8 cellular contexts compared by ENCODE assay signal in the genomic region with DNA sequence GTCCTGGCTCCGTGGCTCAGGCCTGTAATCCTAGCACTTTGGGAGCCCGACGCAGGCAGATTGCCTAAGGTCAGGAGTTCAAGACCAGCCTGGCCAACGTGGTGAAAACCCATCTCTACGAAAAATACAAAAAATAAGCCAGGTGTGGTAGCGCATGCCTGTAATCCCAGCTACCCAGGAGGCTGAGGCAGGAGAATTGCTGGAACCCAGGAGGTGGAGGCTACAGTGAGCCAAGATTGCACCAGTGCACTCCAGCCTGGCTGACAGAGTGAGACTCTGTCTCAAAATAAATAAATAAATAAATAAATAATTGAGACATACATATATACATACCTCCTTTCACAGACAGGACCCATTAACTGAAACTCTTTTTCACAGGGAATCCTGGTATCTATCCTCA. TPM values are rescaled to one million over a fixed set of nuclear protein-coding genes. Genes with fewer than 3 reads are reported as not detected.
DNase-seq lines count a peak whose midpoint lies in the region; ATAC-seq and TF ChIP-seq lines count a peak whose summit lies in the region.
"Not testable (repeated sequence)": the region's sequence is repeated elsewhere in the genome, so short reads cannot be mapped to it uniquely, and the experiment has no call there.

No MANE protein-coding gene starts in this region.

- H3K9ac ChIP-seq in mesenchymal stem cell (ENCODE audit: low read length), result peak overlapping the region; percentile 99

- H3K36me3 ChIP-seq in CD8-positive, alpha-beta memory T cell (ENCODE audit: insufficient read depth, low read length), result peaks cover 17% of the 10 kb centered on the region
- not testable (repeated sequence) for H3K36me3 ChIP-seq in brain microvascular endothelial cell (replicated peaks)
- H3K36me3 ChIP-seq in mesenchymal stem cell (ENCODE audit: control insufficient read depth in 1 of 2, insufficient read depth in 2 of 2, low read depth in 1 of 2, low read length in 2 of 2) (peaks cover 8 to 30% of the 10 kb centered on the region in 2 experiments), psoas muscle (ENCODE audit: insufficient read depth in 1 of 2, low read depth in 1 of 2) (peaks cover 0 to 45% of the 10 kb centered on the region in 2 donors)

- peaks cover 4 to 36% (median 8%) of the 10 kb centered on the region in 3 donors for H3K36me3 Mint-ChIP-seq in CD8-positive, alpha-beta memory T cell
- H3K36me3 Mint-ChIP-seq in activated CD8-positive, alpha-beta T cell treated with anti-CD3 and anti-CD28 coated beads for 36 hours (ENCODE audit: low read depth), result peaks cover 13% of the 10 kb centered on the region
- H3K36me3 Mint-ChIP-seq in type B pancreatic cell, result not testable (repeated sequence)

- not testable (repeated sequence) for H2AK5ac ChIP-seq in mesenchymal stem cell (ENCODE audit: low read length, severe bottlenecking)

- H3K27me3 ChIP-seq in CD8-positive, alpha-beta memory T cell (ENCODE audit: insufficient read depth, low read length, poor library complexity, severe bottlenecking); brain microvascular endothelial cell (replicated peaks); mesenchymal stem cell (ENCODE audit: control insufficient read depth in 1 of 2, insufficient read depth in 1 of 2, low read length in 2 of 2); psoas muscle (ENCODE audit: insufficient read depth in 3 of 3, low read length in 2 of 3): not testable (repeated sequence)

- POLR2A ChIA-PET in CD8-positive, alpha-beta memory T cell (lab: Charles Lee), result not testable (repeated sequence)
- POLR2A ChIA-PET in activated CD8-positive, alpha-beta T cell treated with anti-CD3 and anti-CD28 coated beads for 36 hours (lab: Charles Lee), result interaction anchor here (1.1 kb wide), 1 partner anchor 73 kb away, joined by 3 read pairs; no protein-coding TSS in a partner anchor

- not testable (repeated sequence) for H3K27ac ChIP-seq in CD8-positive, alpha-beta memory T cell (ENCODE audit: low read depth, low read length)
- H3K27ac ChIP-seq in brain microvascular endothelial cell (peak overlapping the region; percentile 90), mesenchymal stem cell (ENCODE audit: low read length, poor library complexity, severe bottlenecking) (peak overlapping the region; percentile 89), psoas muscle (peak overlapping the region; percentile 97)

- H3K9me3 ChIP-seq in CD8-positive, alpha-beta memory T cell (ENCODE audit: low read length); mesenchymal stem cell (ENCODE audit: control insufficient read depth, low read length); psoas muscle: not testable (repeated sequence)

- H3K4ac ChIP-seq in mesenchymal stem cell (ENCODE audit: low read depth in 1 of 2, low read length in 2 of 2), result not testable (repeated sequence)

- DNase-seq in CD8-positive, alpha-beta memory T cell; NB4 (ENCODE audit: low read depth); activated CD8-positive, alpha-beta T cell treated with anti-CD3 and anti-CD28 coated beads for 36 hours; brain microvascular endothelial cell; fibroblast of mammary gland (ENCODE audit: low read depth); mesenchymal stem cell; psoas muscle; type B pancreatic cell (ENCODE audit: extremely low spot score, unreplicated experiment): not testable (repeated sequence)

- not testable (repeated sequence) for H3K14ac ChIP-seq in mesenchymal stem cell (ENCODE audit: low read length in 2 of 2)

- peaks cover 26% of the 10 kb centered on the region for H3K4me1 ChIP-seq in CD8-positive, alpha-beta memory T cell (ENCODE audit: insufficient read depth, low read length)
- H3K4me1 ChIP-seq in mesenchymal stem cell (ENCODE audit: control insufficient read depth, insufficient read depth, low read depth, low read length), result not testable (repeated sequence)
- peaks cover 23% of the 10 kb centered on the region for H3K4me1 ChIP-seq in psoas muscle

- H2BK5ac ChIP-seq in mesenchymal stem cell (ENCODE audit: low read depth, low read length, poor library complexity, severe bottlenecking), result not testable (repeated sequence)

- H2BK12ac ChIP-seq in mesenchymal stem cell (ENCODE audit: low read length in 2 of 2), result not testable (repeated sequence)

- H2BK120ac ChIP-seq in mesenchymal stem cell (ENCODE audit: low read depth, low read length), result not testable (repeated sequence)

- intact Hi-C loops in activated CD8-positive, alpha-beta T cell treated with anti-CD3 and anti-CD28 coated beads for 36 hours (cut with micrococcal nuclease), result not testable (repeated sequence)
- intact Hi-C loops in psoas muscle (cut with DNase I), result loop anchor here (5.0 kb wide), 1 partner anchor 76 kb away; the partner anchor contains the start of gene SPTSSA (in 2 of the 2)

- H3K79me1 ChIP-seq in mesenchymal stem cell (replicated peaks; ENCODE audit: low read length, poor library complexity, severe bottlenecking), result not testable (repeated sequence)

- not testable (repeated sequence) for H4K8ac ChIP-seq in mesenchymal stem cell (ENCODE audit: low read length)

- not testable (repeated sequence) for ATAC-seq in activated CD8-positive, alpha-beta T cell treated with anti-CD3 and anti-CD28 coated beads for 36 hours; psoas muscle

- TF ChIP-seq POLR2A in NB4 (IDR thresholded peaks at IDR 0.05; ENCODE audit: extremely low read depth, insufficient read length), result not testable (repeated sequence)

- H3K18ac ChIP-seq in mesenchymal stem cell (ENCODE audit: low read depth in 1 of 2, low read length in 2 of 2), result not testable (repeated sequence)

- not testable (repeated sequence) for H3K4me3 ChIP-seq in CD8-positive, alpha-beta memory T cell (ENCODE audit: low read length)
- peak overlapping the region; percentile 85 for H3K4me3 ChIP-seq in NB4 (ENCODE audit: low read depth, low read length)
- H3K4me3 ChIP-seq in brain microvascular endothelial cell (ENCODE audit: low read depth, low read length), result peak overlapping the region; percentile 98
- peak overlapping the region; percentile 96 for H3K4me3 ChIP-seq in fibroblast of mammary gland (ENCODE audit: control insufficient read depth, low read depth, low read length)
- H3K4me3 ChIP-seq in mesenchymal stem cell (ENCODE audit: insufficient read depth in 1 of 2, low read depth in 1 of 2, low read length in 2 of 2), result peak overlapping the region in 1 of 2 experiments; percentile 92
- peak overlapping the region; percentile 84 for H3K4me3 ChIP-seq in psoas muscle

- not testable (repeated sequence) for H3K27me3 Mint-ChIP-seq in CD8-positive, alpha-beta memory T cell; activated CD8-positive, alpha-beta T cell treated with anti-CD3 and anti-CD28 coated beads for 36 hours; type B pancreatic cell

- H3K9me3 Mint-ChIP-seq in CD8-positive, alpha-beta memory T cell; activated CD8-positive, alpha-beta T cell treated with anti-CD3 and anti-CD28 coated beads for 36 hours; type B pancreatic cell: not testable (repeated sequence)

- H4K91ac ChIP-seq in mesenchymal stem cell (ENCODE audit: low read length), result not testable (repeated sequence)

- peaks cover 35 to 51% (median 47%) of the 10 kb centered on the region in 3 donors for H3K4me1 Mint-ChIP-seq in CD8-positive, alpha-beta memory T cell
- peaks cover 38% of the 10 kb centered on the region for H3K4me1 Mint-ChIP-seq in activated CD8-positive, alpha-beta T cell treated with anti-CD3 and anti-CD28 coated beads for 36 hours (ENCODE audit: low read depth)
- not testable (repeated sequence) for H3K4me1 Mint-ChIP-seq in type B pancreatic cell (ENCODE audit: unreplicated experiment)

- 96% methylated on average over 6 of the region's 6 CpGs for WGBS in mesenchymal stem cell
- WGBS in psoas muscle, 3 donors, result 35 to 56% (median 50%) methylated on average over 6 of the region's 6 CpGs

- H3K4me3 Mint-ChIP-seq in CD8-positive, alpha-beta memory T cell, result peak overlapping the region; percentile 96 to 100 (median 99)
- H3K4me3 Mint-ChIP-seq in activated CD8-positive, alpha-beta T cell treated with anti-CD3 and anti-CD28 coated beads for 36 hours, result peak overlapping the region; percentile 93
- H3K4me3 Mint-ChIP-seq in type B pancreatic cell, result peak overlapping the region; percentile 100

- not testable (repeated sequence) for H3K23ac ChIP-seq in mesenchymal stem cell (ENCODE audit: low read length in 2 of 2)

- CTCF ChIA-PET in CD8-positive, alpha-beta memory T cell (lab: Charles Lee); activated CD8-positive, alpha-beta T cell treated with anti-CD3 and anti-CD28 coated beads for 36 hours (lab: Charles Lee): not testable (repeated sequence)

- TF ChIP-seq CTCF in NB4 (IDR thresholded peaks at IDR 0.05; ENCODE audit: low read depth, low read length); activated CD8-positive, alpha-beta T cell treated with anti-CD3 and anti-CD28 coated beads for 36 hours (IDR thresholded peaks at IDR 0.05); brain microvascular endothelial cell (IDR thresholded peaks at IDR 0.05; ENCODE audit: low read depth, low read length, missing control alignments); fibroblast of mammary gland (conservative IDR thresholded peaks at IDR 0.05; ENCODE audit: control insufficient read depth, insufficient read depth, low read depth, low read length); psoas muscle (IDR thresholded peaks at IDR 0.05); type B pancreatic cell (conservative IDR thresholded peaks at IDR 0.05): not testable (repeated sequence)

- peak overlapping the region; percentile 61 to 100 (median 89) for H3K27ac Mint-ChIP-seq in CD8-positive, alpha-beta memory T cell
- H3K27ac Mint-ChIP-seq in activated CD8-positive, alpha-beta T cell treated with anti-CD3 and anti-CD28 coated beads for 36 hours, result peak overlapping the region; percentile 99
- peak overlapping the region; percentile 99 for H3K27ac Mint-ChIP-seq in type B pancreatic cell

- not testable (repeated sequence) for H2AFZ ChIP-seq in mesenchymal stem cell (ENCODE audit: low read depth, low read length)

- peak overlapping the region; percentile 29 for H3K4me2 ChIP-seq in mesenchymal stem cell (ENCODE audit: low read length, poor library complexity, severe bottlenecking)

- in situ Hi-C loops in brain microvascular endothelial cell (cut with HindIII; ENCODE audit: low pct_ligation_motif_present, low sequenced_read_pairs), result not testable (repeated sequence)

- H2BK15ac ChIP-seq in mesenchymal stem cell (ENCODE audit: low read depth, poor library complexity, severe bottlenecking), result not testable (repeated sequence)

RNA-seq across cellular contexts. Expression of gene EAPP, which starts 1.4 kb away (rescaled TPM):
- total RNA-seq in CD8-positive, alpha-beta memory T cell, result 10 to 100 TPM; 36.4 to 38.6 TPM
- 96.2 TPM for polyA plus RNA-seq in CD8-positive, alpha-beta memory T cell
- 10 to 100 TPM; 29.9 to 32.0 TPM for total RNA-seq in activated CD8-positive, alpha-beta T cell treated with anti-CD3 and anti-CD28 coated beads for 36 hours
- polyA plus RNA-seq in mesenchymal stem cell (2013, experiment 1 of 2), result 44.2 TPM
- 45.1 TPM for polyA plus RNA-seq in mesenchymal stem cell (2013, experiment 2 of 2)
- total RNA-seq in psoas muscle, result 10 to 100 TPM; 19.9 to 28.2 (median 24.0) TPM
- polyA plus RNA-seq in psoas muscle, result 10 to 100 TPM; 16.5 to 30.1 (median 22.9) TPM
- total RNA-seq in type B pancreatic cell (ENCODE audit: low replicate concordance), result 36.8 and 38.3 TPM in 2 replicates
